Comparison of ENCODE assay signal across 4 cellular contexts in genomic region chr19:1539749-1540148, GRCh38. TPM values are rescaled to one million over a fixed set of nuclear protein-coding genes. Genes with fewer than 3 reads are reported as not detected.
"Had no signal": no experiment of that assay in that cellular context is flagged by ENCODE, and none has a peak within 500 bp of the region (broad histone marks: within the 10 kb centered on the region; RNA-seq: fewer than 3 reads in every experiment).

No MANE protein-coding gene starts in this region.

RNA-seq across cellular contexts. Expression of gene PLK5, which starts 15.9 kb away (rescaled TPM):
- total RNA-seq: HT-29, HT1080, IMR-90 had no signal
- polyA plus RNA-seq: IgD-negative memory B cell, IMR-90 had no signal

RNA-seq across cellular contexts. Expression of gene PCSK4, which starts 49.6 kb away (rescaled TPM):
- polyA plus RNA-seq: IgD-negative memory B cell had no signal
